ENCODE assay signal across 23 cellular contexts in the genomic region with DNA sequence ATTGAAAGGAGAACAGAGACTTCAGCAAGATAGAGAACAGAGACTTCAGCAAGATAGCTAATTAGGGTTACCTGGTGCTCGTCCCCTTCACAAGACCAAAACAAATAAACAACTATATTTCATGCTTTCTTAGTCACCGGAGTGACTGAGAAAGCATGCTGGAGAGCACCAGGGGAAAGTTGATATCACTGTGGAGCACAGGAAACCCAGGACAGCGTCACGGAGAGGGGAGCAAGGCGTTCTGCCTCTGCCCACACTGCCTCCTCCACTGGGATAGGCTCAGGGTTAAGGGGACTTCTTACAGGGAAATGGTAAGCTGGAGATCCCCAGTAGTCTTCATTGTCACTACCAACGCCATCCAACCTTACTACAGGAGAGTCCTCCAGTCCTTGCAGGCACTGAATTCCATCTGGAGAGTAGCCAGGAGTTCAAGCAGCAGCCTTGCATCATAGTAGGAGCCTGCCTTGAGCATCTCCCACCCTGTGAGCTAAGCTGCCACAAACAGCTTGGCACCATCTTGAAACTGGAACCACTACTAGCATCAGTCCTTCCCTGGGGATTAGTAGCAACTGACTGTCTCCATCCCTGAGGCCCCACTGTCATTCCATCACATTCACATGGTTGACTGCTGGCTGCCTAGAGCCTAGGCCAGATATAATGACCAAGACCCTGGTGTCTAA.
DNase-seq lines count a peak whose midpoint lies in the region; ATAC-seq, FAIRE-seq and TF ChIP-seq lines count a peak whose summit lies in the region.
"Had no signal": no experiment of that assay in that cellular context is flagged by ENCODE, and none has a peak within 500 bp of the region (broad histone marks: within the 10 kb centered on the region; RNA-seq: fewer than 3 reads in every experiment).

No MANE protein-coding gene starts in this region.

- TF ChIP-seq EP300 in GM12878 (IDR thresholded peaks at IDR 0.05; ENCODE audit: borderline replicate concordance in 1 of 2, control insufficient read depth in 1 of 2, low read depth in 2 of 2, low read length in 2 of 2): no peak

- H3K27ac ChIP-seq in GM12878 (ENCODE audit: control insufficient read depth, insufficient read depth): no peak overlapping the region
- no peak overlapping the region for H3K27ac ChIP-seq in thyroid gland
- no peak overlapping the region for H3K27ac ChIP-seq in Peyer's patch

- SMC1A ChIA-PET in GM12878 (lab: Charles Lee; ENCODE audit: uncharacterized antibody, unreplicated experiment): interaction anchor here (1.0 to 1.5 kb wide), 6 partner anchors 10 to 245 kb away, joined by 3 to 4 read pairs (median 3); no protein-coding TSS in a partner anchor

- H3K9me3 ChIP-seq in GM12878 (replicated peaks; ENCODE audit: control insufficient read depth, insufficient read depth, low read length) (no peaks in the 10 kb centered on the region; the same call in 2 of the 3 replicates), thyroid gland (no peaks in the 10 kb centered on the region), Peyer's patch (no peaks in the 10 kb centered on the region)

- H3K4me1 ChIP-seq in GM12878 (ENCODE audit: control insufficient read depth, insufficient read depth, low read length) (no peaks in the 10 kb centered on the region), thyroid gland (peaks cover 0 to 13% of the 10 kb centered on the region in 2 donors), Peyer's patch (no peaks in the 10 kb centered on the region)

- no peaks in the 10 kb centered on the region for H3K27me3 Mint-ChIP-seq in type B pancreatic cell

- TF ChIP-seq CTCF in GM12878 (IDR thresholded peaks at IDR 0.05 in 2 of 3, conservative IDR thresholded peaks at IDR 0.05 in 1 of 3; ENCODE audit: control insufficient read depth in 2 of 3, extremely low read depth in 1 of 3, insufficient read depth in 1 of 3, low read depth in 3 of 3, low read length in 3 of 3) (no peak), thyroid gland (IDR thresholded peaks at IDR 0.05) (no peak), Peyer's patch (IDR thresholded peaks at IDR 0.05) (no peak), type B pancreatic cell (conservative IDR thresholded peaks at IDR 0.05) (no peak)

- CTCF ChIA-PET in GM12878 (lab: Yijun Ruan, JAX): interaction anchor here (0.5 to 1.5 kb wide), 4 partner anchors 9 to 243 kb away, joined by 3 read pairs; no protein-coding TSS in a partner anchor

- DNase-seq in NCI-H510A treated with DMSO at 0.1 percent for 48 hours (lab: John Stamatoyannopoulos, UW) (peak; percentile 26), NCI-H510A (lab: John Stamatoyannopoulos, UW) (no peak), GM12878 (ENCODE audit: low read depth, low spot score) (no peak), left kidney (ENCODE audit: low read depth, low spot score) (peak; percentile 71), thyroid gland (peak; percentile 30 to 31), DMS153 (lab: John Stamatoyannopoulos, UW) (no peak), Peyer's patch (no peak), type B pancreatic cell (ENCODE audit: extremely low spot score, unreplicated experiment) (no peak)
- DNase-seq: AML-193; C1 segment of cervical spinal cord; Calu3; CD8-positive, alpha-beta T cell; DMS53; HCEC 1CT; Karpas-422; MV-4-11; NCI-H1105 treated with DMSO at 0.1 percent for 48 hours; NCI-H1694; NCI-H748 treated with DMSO at 0.1 percent for 48 hours; SHP77 had no signal

- in situ Hi-C loops in GM12878 (cut with MboI): no loop called here

- H2AFZ ChIP-seq in GM12878 (ENCODE audit: control insufficient read depth, low read depth, low read length): no peak overlapping the region
- H2AFZ ChIP-seq: GM23338 had no signal

- H3K4me3 ChIP-seq in GM12878: no peak overlapping the region
- no peak overlapping the region for H3K4me3 ChIP-seq in thyroid gland (replicated peaks in 1 of 3)
- no peak overlapping the region for H3K4me3 ChIP-seq in Peyer's patch
- H3K4me3 ChIP-seq: GM23338 had no signal

- H3K79me2 ChIP-seq in GM12878 (ENCODE audit: control insufficient read depth, insufficient read depth, low read length): no peaks in the 10 kb centered on the region

- no peak overlapping the region for H3K4me3 Mint-ChIP-seq in type B pancreatic cell
- H3K4me3 Mint-ChIP-seq: CD8-positive, alpha-beta T cell; GM23338 had no signal

- intact Hi-C loops in GM12878 (cut with micrococcal nuclease; ENCODE audit: unreplicated experiment) (loop anchor here (10.0 kb wide), 1 partner anchor 465 kb away; no protein-coding TSS in a partner anchor), thyroid gland (cut with DNase I) (no loop called here)

- no peak for TF ChIP-seq POLR2A in GM12878 (IDR thresholded peaks at IDR 0.05; ENCODE audit: low read depth, low read length)
- no peak for TF ChIP-seq POLR2A in thyroid gland (IDR thresholded peaks at IDR 0.05)
- no peak for TF ChIP-seq POLR2A in Peyer's patch (IDR thresholded peaks at IDR 0.05)

- peaks cover 29% of the 10 kb centered on the region for H3K4me1 Mint-ChIP-seq in type B pancreatic cell (ENCODE audit: unreplicated experiment)
- H3K4me1 Mint-ChIP-seq: GM23338 had no signal

- RAD21 ChIA-PET in GM12878 (lab: Charles Lee; ENCODE audit: unreplicated experiment): interaction anchor here (0.6 to 1.4 kb wide), 4 partner anchors 69 to 239 kb away, joined by 3 to 4 read pairs (median 3); no protein-coding TSS in a partner anchor

- H3K4me2 ChIP-seq in GM12878 (ENCODE audit: control insufficient read depth, insufficient read depth): no peak overlapping the region
- H3K4me2 ChIP-seq: GM23338 had no signal

- FAIRE-seq in GM12878 (lab: Jason Lieb, UNC): no peak
- FAIRE-seq: GM12891, RCC 7860 had no signal

- H4K20me1 ChIP-seq in GM12878 (ENCODE audit: control insufficient read depth, insufficient read depth): no peaks in the 10 kb centered on the region

- H3K27ac Mint-ChIP-seq in type B pancreatic cell: no peak overlapping the region
- H3K27ac Mint-ChIP-seq: CD8-positive, alpha-beta T cell; GM23338 had no signal

- H3K36me3 ChIP-seq in GM12878 (ENCODE audit: control insufficient read depth in 2 of 2, insufficient read depth in 2 of 2, low read length in 1 of 2): no peaks in the 10 kb centered on the region
- no peaks in the 10 kb centered on the region for H3K36me3 ChIP-seq in thyroid gland
- H3K36me3 ChIP-seq in Peyer's patch: no peaks in the 10 kb centered on the region

- H3K27me3 ChIP-seq in GM12878 (replicated peaks in 1 of 2; ENCODE audit: control insufficient read depth in 2 of 2, insufficient read depth in 2 of 2, low read length in 1 of 2) (no peaks in the 10 kb centered on the region), thyroid gland (no peaks in the 10 kb centered on the region), Peyer's patch (no peaks in the 10 kb centered on the region)

- TF ChIP-seq RAD21 in GM12878 (IDR thresholded peaks at IDR 0.05; ENCODE audit: insufficient read depth, low read depth, low read length): no peak

- peak; percentile 76 for ATAC-seq in GM12878
- ATAC-seq: CD8-positive, alpha-beta T cell; GM23338 had no signal

- POLR2A ChIA-PET in GM12878 (lab: Charles Lee): interaction anchor here (1.0 to 1.3 kb wide), 4 partner anchors 9 to 130 kb away, joined by 3 to 7 read pairs (median 4); no protein-coding TSS in a partner anchor

- peaks cover 11% of the 10 kb centered on the region for H3K9me3 Mint-ChIP-seq in type B pancreatic cell
- H3K9me3 Mint-ChIP-seq: CD8-positive, alpha-beta T cell had no signal

- H3K9ac ChIP-seq in GM12878 (ENCODE audit: control insufficient read depth, insufficient read depth, low read length): no peak overlapping the region

- whole genome bisulfite sequencing in GM12878 (ENCODE audit: insufficient coverage, insufficient replicate concordance, low lambda C conversion rate, missing lambda C conversion rate): 14% methylated on average over 6 of the region's 6 CpGs
- 48 to 65% methylated on average over 5 of the region's 6 CpGs for WGBS in thyroid gland, 2 donors

- peaks cover 5% of the 10 kb centered on the region for H3K36me3 Mint-ChIP-seq in type B pancreatic cell
- H3K36me3 Mint-ChIP-seq: CD8-positive, alpha-beta T cell had no signal

- BruUV-seq in GM12878 (replicated peaks; lab: Mats Ljungman, UMichigan): no TSS peak

TF ChIP-seq in GM12878, 131 proteins besides CTCF, POLR2A, EP300 and RAD21 (continues in another document):
- TF ChIP-seq IKZF2 (IDR thresholded peaks at IDR 0.05) (0 out of 4 replicates have a peak, but pooled peaks of 1 of the 2 experiments have one; percentile 33), EGR1 (IDR thresholded peaks at IDR 0.05; ENCODE audit: borderline replicate concordance in 1 of 2, low read depth in 2 of 2, low read length in 2 of 2) (no peak), JUNB (IDR thresholded peaks at IDR 0.05) (no peak), MEF2B (IDR thresholded peaks at IDR 0.05; ENCODE audit: partially characterized antibody, poor library complexity, severe bottlenecking) (peak; percentile 26), IKZF1 (conservative IDR thresholded peaks at IDR 0.05) (0 out of 2 replicates have a peak, but pooled peaks have one; percentile 20), ZNF274 (IDR thresholded peaks at IDR 0.05; ENCODE audit: insufficient read depth, insufficient read length) (no peak), STAT3 (IDR thresholded peaks at IDR 0.05; ENCODE audit: low read depth, low read length) (no peak)
- TF ChIP-seq, protein P1, sequence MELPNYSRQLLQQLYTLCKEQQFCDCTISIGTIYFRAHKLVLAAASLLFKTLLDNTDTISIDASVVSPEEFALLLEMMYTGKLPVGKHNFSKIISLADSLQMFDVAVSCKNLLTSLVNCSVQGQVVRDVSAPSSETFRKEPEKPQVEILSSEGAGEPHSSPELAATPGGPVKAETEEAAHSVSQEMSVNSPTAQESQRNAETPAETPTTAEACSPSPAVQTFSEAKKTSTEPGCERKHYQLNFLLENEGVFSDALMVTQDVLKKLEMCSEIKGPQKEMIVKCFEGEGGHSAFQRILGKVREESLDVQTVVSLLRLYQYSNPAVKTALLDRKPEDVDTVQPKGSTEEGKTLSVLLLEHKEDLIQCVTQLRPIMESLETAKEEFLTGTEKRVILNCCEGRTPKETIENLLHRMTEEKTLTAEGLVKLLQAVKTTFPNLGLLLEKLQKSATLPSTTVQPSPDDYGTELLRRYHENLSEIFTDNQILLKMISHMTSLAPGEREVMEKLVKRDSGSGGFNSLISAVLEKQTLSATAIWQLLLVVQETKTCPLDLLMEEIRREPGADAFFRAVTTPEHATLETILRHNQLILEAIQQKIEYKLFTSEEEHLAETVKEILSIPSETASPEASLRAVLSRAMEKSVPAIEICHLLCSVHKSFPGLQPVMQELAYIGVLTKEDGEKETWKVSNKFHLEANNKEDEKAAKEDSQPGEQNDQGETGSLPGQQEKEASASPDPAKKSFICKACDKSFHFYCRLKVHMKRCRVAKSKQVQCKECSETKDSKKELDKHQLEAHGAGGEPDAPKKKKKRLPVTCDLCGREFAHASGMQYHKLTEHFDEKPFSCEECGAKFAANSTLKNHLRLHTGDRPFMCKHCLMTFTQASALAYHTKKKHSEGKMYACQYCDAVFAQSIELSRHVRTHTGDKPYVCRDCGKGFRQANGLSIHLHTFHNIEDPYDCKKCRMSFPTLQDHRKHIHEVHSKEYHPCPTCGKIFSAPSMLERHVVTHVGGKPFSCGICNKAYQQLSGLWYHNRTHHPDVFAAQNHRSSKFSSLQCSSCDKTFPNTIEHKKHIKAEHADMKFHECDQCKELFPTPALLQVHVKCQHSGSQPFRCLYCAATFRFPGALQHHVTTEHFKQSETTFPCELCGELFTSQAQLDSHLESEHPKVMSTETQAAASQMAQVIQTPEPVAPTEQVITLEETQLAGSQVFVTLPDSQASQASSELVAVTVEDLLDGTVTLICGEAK (IDR thresholded peaks at IDR 0.05; ENCODE audit: borderline replicate concordance): no peak

Comparison
In these comparisons a context has a peak if more than half of its experiments do, and no peak if none do; other contexts are left out.
1. DNase-seq: peak in NCI-H510A treated with DMSO at 0.1 percent for 48 hours (single experiment), left kidney (single experiment) and thyroid gland (2 of 2); none in NCI-H510A (single experiment), GM12878 (single experiment), DMS153 (single experiment), Peyer's patch (0 of 3) and type B pancreatic cell (single experiment).